Comparison of ENCODE assay signal across 20 cellular contexts in the genomic region with DNA sequence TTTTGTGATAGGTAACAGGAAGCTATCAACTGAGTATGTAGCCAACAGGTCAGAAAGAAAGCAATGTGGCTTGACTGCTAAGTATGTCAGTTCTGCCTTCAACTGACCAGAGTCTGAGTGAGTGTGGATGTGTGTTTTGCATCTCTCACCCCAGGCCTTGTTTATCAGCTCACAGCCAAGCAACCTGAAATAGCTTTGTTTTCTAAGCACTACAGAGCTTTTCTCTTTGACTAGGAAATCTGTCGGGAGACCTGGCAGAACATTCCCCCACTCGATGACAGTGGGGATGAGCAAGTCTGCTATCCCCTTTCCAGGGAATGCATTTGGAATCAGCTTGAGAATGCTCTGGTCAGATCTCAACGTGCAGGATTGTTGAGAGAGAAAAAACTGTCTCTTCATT.
"Had no signal": no experiment of that assay in that cellular context is flagged by ENCODE, and none has a peak within 500 bp of the region (broad histone marks: within the 10 kb centered on the region; RNA-seq: fewer than 3 reads in every experiment).

No MANE protein-coding gene starts in this region.

- H3K27me3 ChIP-seq: left lung, upper lobe of right lung had no signal

- DNase-seq: activated CD4-positive, alpha-beta T cell treated with anti-CD3 and anti-CD28 coated beads for 1 hour; activated CD4-positive, alpha-beta T cell treated with anti-CD3 and anti-CD28 coated beads, Interleukin-2, amount 50 U/mL, for 4 hours; activated gamma-delta T cell; adrenal gland; effector memory CD8-positive, alpha-beta T cell; foreskin keratinocyte; hippocampal formation; kidney; left lung; mammary epithelial cell; mucosa of descending colon; naive B cell; stimulated activated naive B cell treated with anti-CD40 and anti-IgM and Interleukin-4, amounts not matched to agents 10 μg/mL and 1 μg/mL and 100 μg/mL, for 72 hours; T-helper 17 cell; upper lobe of right lung had no signal

- H3K79me2 ChIP-seq: parathyroid adenoma had no signal

- H3K4me1 Mint-ChIP-seq: activated naive CD4-positive, alpha-beta T cell treated with anti-CD3 and anti-CD28 coated beads, Interleukin-2, amount 50 U/mL, for 24 hours; naive B cell; stimulated activated naive B cell treated with anti-CD40 and anti-IgM and Interleukin-4, amounts not matched to agents 10 μg/mL and 1 μg/mL and 100 μg/mL, for 72 hours; T-helper 17 cell had no signal

- H3K27ac Mint-ChIP-seq: activated naive CD4-positive, alpha-beta T cell treated with anti-CD3 and anti-CD28 coated beads, Interleukin-2, amount 50 U/mL, for 24 hours; effector memory CD8-positive, alpha-beta T cell; naive B cell; stimulated activated naive B cell treated with anti-CD40 and anti-IgM and Interleukin-4, amounts not matched to agents 10 μg/mL and 1 μg/mL and 100 μg/mL, for 72 hours; T-helper 17 cell had no signal

- H3K36me3 Mint-ChIP-seq: activated naive CD4-positive, alpha-beta T cell treated with anti-CD3 and anti-CD28 coated beads, Interleukin-2, amount 50 U/mL, for 24 hours; naive B cell; stimulated activated naive B cell treated with anti-CD40 and anti-IgM and Interleukin-4, amounts not matched to agents 10 μg/mL and 1 μg/mL and 100 μg/mL, for 72 hours had no signal

- ATAC-seq: effector memory CD8-positive, alpha-beta T cell; foreskin keratinocyte; left lung; mucosa of descending colon; stimulated activated naive B cell treated with anti-CD40 and anti-IgM and Interleukin-4, amounts not matched to agents 10 μg/mL and 1 μg/mL and 100 μg/mL, for 72 hours; T-helper 17 cell; upper lobe of right lung had no signal

- H2AFZ ChIP-seq: parathyroid adenoma had no signal

- H3K4me1 ChIP-seq: adrenal gland, foreskin keratinocyte, left lung, parathyroid adenoma, upper lobe of right lung had no signal

- H3K27me3 Mint-ChIP-seq: activated naive CD4-positive, alpha-beta T cell treated with anti-CD3 and anti-CD28 coated beads, Interleukin-2, amount 50 U/mL, for 24 hours; effector memory CD8-positive, alpha-beta T cell; naive B cell; stimulated activated naive B cell treated with anti-CD40 and anti-IgM and Interleukin-4, amounts not matched to agents 10 μg/mL and 1 μg/mL and 100 μg/mL, for 72 hours; T-helper 17 cell had no signal

- H3K4me3 Mint-ChIP-seq: activated naive CD4-positive, alpha-beta T cell treated with anti-CD3 and anti-CD28 coated beads, Interleukin-2, amount 50 U/mL, for 24 hours; effector memory CD8-positive, alpha-beta T cell; naive B cell; stimulated activated naive B cell treated with anti-CD40 and anti-IgM and Interleukin-4, amounts not matched to agents 10 μg/mL and 1 μg/mL and 100 μg/mL, for 72 hours; T-helper 17 cell had no signal

- H3K27ac ChIP-seq: adrenal gland, epithelial cell of prostate, foreskin keratinocyte, left lung, parathyroid adenoma, thoracic aorta, upper lobe of right lung, VCaP had no signal

- H3K9me3 ChIP-seq: adrenal gland, left lung, mucosa of descending colon, thoracic aorta, upper lobe of right lung had no signal

- H3K4me3 ChIP-seq: adrenal gland, left lung, mucosa of descending colon, thoracic aorta, upper lobe of right lung had no signal

- H3K9ac ChIP-seq: parathyroid adenoma had no signal

- H3K36me3 ChIP-seq: adrenal gland, left lung, thoracic aorta, upper lobe of right lung had no signal
